Comparison of ENCODE assay signal across 29 cellular contexts in genomic region chr10:43112608-43112961, GRCh38. TPM values are rescaled to one million over a fixed set of nuclear protein-coding genes. Genes with fewer than 3 reads are reported as not detected.
"Had no signal": no experiment of that assay in that cellular context is flagged by ENCODE, and none has a peak within 500 bp of the region (broad histone marks: within the 10 kb centered on the region; RNA-seq: fewer than 3 reads in every experiment).

No MANE protein-coding gene starts in this region.

- H3K4me3 Mint-ChIP-seq: activated B cell treated with CpG ODN at 0.5 μM for 24 hours; activated CD8-positive, alpha-beta T cell treated with anti-CD3 and anti-CD28 coated beads for 36 hours; activated naive CD8-positive, alpha-beta T cell; activated T-cell treated with anti-CD3 and anti-CD28 coated beads, Interleukin-2, amount 50 U/mL, for 4 hours; activated T-helper 17 cell treated with anti-CD3 and anti-CD28 coated beads, Interleukin-2, amount 50 U/mL, for 72 hours; endodermal cell; T-helper 17 cell; T-helper 2 cell treated with Interferon-gamma antibody and Interleukin-4, amounts not matched to agents 5 μg/mL and 100 μg/mL, for 36 hours had no signal

- H3K36me3 Mint-ChIP-seq: activated naive CD8-positive, alpha-beta T cell had no signal

- DNase-seq: activated B cell treated with CpG ODN at 0.5 μM for 24 hours; activated CD4-positive, alpha-beta T cell treated with anti-CD3 and anti-CD28 coated beads for 48 hours; activated CD4-positive, alpha-beta T cell treated with anti-CD3 and anti-CD28 coated beads, Interleukin-2, amount 50 U/mL, for 1 hour; activated CD4-positive, alpha-beta T cell treated with anti-CD3 and anti-CD28 coated beads, Interleukin-2, amount 50 U/mL, for 48 hours; activated CD8-positive, alpha-beta memory T cell treated with anti-CD3 and anti-CD28 coated beads for 24 hours; activated CD8-positive, alpha-beta T cell treated with anti-CD3 and anti-CD28 coated beads for 36 hours; activated effector memory CD4-positive, alpha-beta T cell treated with Interleukin-2 at 50 U/mL for 16 hours; activated gamma-delta T cell treated with Interleukin-2 at 50 U/mL for 16 hours; activated naive CD4-positive, alpha-beta T cell treated with anti-CD3 and anti-CD28 coated beads, Interleukin-2, amount 50 U/mL, for 16 hours; activated naive CD4-positive, alpha-beta T cell treated with Interleukin-2 at 50 U/mL for 16 hours; activated T-cell treated with anti-CD3 and anti-CD28 coated beads, Interleukin-2, amount 50 U/mL, for 4 hours; amniotic stem cell; anterior cingulate cortex; brain microvascular endothelial cell; caudate nucleus; colonic mucosa; dorsolateral prefrontal cortex; effector memory CD4-positive, alpha-beta T cell; endodermal cell; foreskin fibroblast; T-helper 1 cell; T-helper 17 cell; T1000; WERI-Rb-1 had no signal

- H3K4me1 Mint-ChIP-seq: activated T-helper 17 cell treated with anti-CD3 and anti-CD28 coated beads, Interleukin-2, amount 50 U/mL, for 72 hours; endodermal cell; T-helper 17 cell had no signal

- H3K27ac Mint-ChIP-seq: activated B cell treated with CpG ODN at 0.5 μM for 24 hours; activated CD8-positive, alpha-beta T cell treated with anti-CD3 and anti-CD28 coated beads for 36 hours; activated naive CD8-positive, alpha-beta T cell; activated T-helper 17 cell treated with anti-CD3 and anti-CD28 coated beads, Interleukin-2, amount 50 U/mL, for 72 hours; endodermal cell; T-helper 17 cell; T-helper 2 cell treated with Interferon-gamma antibody and Interleukin-4, amounts not matched to agents 5 μg/mL and 100 μg/mL, for 36 hours had no signal

- H3K27me3 Mint-ChIP-seq: activated B cell treated with CpG ODN at 0.5 μM for 24 hours; activated CD8-positive, alpha-beta T cell treated with anti-CD3 and anti-CD28 coated beads for 36 hours; activated naive CD8-positive, alpha-beta T cell; activated T-helper 17 cell treated with anti-CD3 and anti-CD28 coated beads, Interleukin-2, amount 50 U/mL, for 72 hours; T-helper 17 cell had no signal

- ATAC-seq: activated CD4-positive, CD25-positive, alpha-beta regulatory T cell treated with anti-CD3 and anti-CD28 coated beads, Interleukin-2, amount 50 U/mL, for 24 hours; activated CD8-positive, alpha-beta T cell treated with anti-CD3 and anti-CD28 coated beads for 36 hours; activated T-cell treated with anti-CD3 and anti-CD28 coated beads, Interleukin-2, amount 50 U/mL, for 4 hours; activated T-helper 17 cell treated with anti-CD3 and anti-CD28 coated beads, Interleukin-2, amount 50 U/mL, for 72 hours; esophagus mucosa; T-helper 17 cell had no signal

- H3K9me3 Mint-ChIP-seq: activated B cell treated with CpG ODN at 0.5 μM for 24 hours; activated CD8-positive, alpha-beta T cell treated with anti-CD3 and anti-CD28 coated beads for 36 hours; activated T-cell treated with anti-CD3 and anti-CD28 coated beads, Interleukin-2, amount 50 U/mL, for 4 hours; activated T-helper 17 cell treated with anti-CD3 and anti-CD28 coated beads, Interleukin-2, amount 50 U/mL, for 72 hours; endodermal cell; T-helper 2 cell treated with Interferon-gamma antibody and Interleukin-4, amounts not matched to agents 5 μg/mL and 100 μg/mL, for 36 hours had no signal

RNA-seq across cellular contexts. Expression of gene RET, which starts 35.7 kb away (rescaled TPM):
- total RNA-seq: activated B cell treated with CpG ODN at 0.5 μM for 24 hours had no signal
